In the genomic region with DNA sequence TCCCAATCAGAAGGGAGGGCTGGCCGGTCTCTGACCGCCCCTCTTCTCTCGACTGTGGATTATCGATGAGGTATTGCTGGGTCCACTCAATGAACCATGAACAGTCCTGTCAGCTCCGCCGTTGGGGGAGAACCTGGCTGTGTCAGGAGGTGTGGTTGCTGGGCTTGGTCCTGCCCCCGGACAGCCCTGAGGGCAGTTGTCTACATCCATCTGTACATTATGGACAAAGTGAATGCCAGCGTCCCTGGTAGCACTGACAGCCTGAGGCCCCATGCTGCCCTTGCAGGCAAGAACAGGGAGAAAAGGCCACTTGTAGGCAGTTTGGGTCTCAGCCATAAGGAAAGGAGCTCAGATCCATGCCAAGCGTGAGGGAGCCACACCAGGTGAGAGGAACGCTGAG, we compare ENCODE assay signal across 1 cellular context.
TF ChIP-seq lines count a peak whose summit lies in the region.

No MANE protein-coding gene starts in this region.

TF ChIP-seq in H1, 55 proteins besides CTCF, POLR2A, EP300 and RAD21:
- no peak for TF ChIP-seq SP1 (IDR thresholded peaks at IDR 0.05; ENCODE audit: low read depth, low read length)
- TF ChIP-seq RNF2 (IDR thresholded peaks at IDR 0.05; ENCODE audit: borderline replicate concordance, low read depth, low read length, missing control alignments, poor library complexity, severe bottlenecking): no peak
- no peak for TF ChIP-seq KDM1A (IDR thresholded peaks at IDR 0.05; ENCODE audit: borderline replicate concordance, low read length)
- TF ChIP-seq, protein P1, sequence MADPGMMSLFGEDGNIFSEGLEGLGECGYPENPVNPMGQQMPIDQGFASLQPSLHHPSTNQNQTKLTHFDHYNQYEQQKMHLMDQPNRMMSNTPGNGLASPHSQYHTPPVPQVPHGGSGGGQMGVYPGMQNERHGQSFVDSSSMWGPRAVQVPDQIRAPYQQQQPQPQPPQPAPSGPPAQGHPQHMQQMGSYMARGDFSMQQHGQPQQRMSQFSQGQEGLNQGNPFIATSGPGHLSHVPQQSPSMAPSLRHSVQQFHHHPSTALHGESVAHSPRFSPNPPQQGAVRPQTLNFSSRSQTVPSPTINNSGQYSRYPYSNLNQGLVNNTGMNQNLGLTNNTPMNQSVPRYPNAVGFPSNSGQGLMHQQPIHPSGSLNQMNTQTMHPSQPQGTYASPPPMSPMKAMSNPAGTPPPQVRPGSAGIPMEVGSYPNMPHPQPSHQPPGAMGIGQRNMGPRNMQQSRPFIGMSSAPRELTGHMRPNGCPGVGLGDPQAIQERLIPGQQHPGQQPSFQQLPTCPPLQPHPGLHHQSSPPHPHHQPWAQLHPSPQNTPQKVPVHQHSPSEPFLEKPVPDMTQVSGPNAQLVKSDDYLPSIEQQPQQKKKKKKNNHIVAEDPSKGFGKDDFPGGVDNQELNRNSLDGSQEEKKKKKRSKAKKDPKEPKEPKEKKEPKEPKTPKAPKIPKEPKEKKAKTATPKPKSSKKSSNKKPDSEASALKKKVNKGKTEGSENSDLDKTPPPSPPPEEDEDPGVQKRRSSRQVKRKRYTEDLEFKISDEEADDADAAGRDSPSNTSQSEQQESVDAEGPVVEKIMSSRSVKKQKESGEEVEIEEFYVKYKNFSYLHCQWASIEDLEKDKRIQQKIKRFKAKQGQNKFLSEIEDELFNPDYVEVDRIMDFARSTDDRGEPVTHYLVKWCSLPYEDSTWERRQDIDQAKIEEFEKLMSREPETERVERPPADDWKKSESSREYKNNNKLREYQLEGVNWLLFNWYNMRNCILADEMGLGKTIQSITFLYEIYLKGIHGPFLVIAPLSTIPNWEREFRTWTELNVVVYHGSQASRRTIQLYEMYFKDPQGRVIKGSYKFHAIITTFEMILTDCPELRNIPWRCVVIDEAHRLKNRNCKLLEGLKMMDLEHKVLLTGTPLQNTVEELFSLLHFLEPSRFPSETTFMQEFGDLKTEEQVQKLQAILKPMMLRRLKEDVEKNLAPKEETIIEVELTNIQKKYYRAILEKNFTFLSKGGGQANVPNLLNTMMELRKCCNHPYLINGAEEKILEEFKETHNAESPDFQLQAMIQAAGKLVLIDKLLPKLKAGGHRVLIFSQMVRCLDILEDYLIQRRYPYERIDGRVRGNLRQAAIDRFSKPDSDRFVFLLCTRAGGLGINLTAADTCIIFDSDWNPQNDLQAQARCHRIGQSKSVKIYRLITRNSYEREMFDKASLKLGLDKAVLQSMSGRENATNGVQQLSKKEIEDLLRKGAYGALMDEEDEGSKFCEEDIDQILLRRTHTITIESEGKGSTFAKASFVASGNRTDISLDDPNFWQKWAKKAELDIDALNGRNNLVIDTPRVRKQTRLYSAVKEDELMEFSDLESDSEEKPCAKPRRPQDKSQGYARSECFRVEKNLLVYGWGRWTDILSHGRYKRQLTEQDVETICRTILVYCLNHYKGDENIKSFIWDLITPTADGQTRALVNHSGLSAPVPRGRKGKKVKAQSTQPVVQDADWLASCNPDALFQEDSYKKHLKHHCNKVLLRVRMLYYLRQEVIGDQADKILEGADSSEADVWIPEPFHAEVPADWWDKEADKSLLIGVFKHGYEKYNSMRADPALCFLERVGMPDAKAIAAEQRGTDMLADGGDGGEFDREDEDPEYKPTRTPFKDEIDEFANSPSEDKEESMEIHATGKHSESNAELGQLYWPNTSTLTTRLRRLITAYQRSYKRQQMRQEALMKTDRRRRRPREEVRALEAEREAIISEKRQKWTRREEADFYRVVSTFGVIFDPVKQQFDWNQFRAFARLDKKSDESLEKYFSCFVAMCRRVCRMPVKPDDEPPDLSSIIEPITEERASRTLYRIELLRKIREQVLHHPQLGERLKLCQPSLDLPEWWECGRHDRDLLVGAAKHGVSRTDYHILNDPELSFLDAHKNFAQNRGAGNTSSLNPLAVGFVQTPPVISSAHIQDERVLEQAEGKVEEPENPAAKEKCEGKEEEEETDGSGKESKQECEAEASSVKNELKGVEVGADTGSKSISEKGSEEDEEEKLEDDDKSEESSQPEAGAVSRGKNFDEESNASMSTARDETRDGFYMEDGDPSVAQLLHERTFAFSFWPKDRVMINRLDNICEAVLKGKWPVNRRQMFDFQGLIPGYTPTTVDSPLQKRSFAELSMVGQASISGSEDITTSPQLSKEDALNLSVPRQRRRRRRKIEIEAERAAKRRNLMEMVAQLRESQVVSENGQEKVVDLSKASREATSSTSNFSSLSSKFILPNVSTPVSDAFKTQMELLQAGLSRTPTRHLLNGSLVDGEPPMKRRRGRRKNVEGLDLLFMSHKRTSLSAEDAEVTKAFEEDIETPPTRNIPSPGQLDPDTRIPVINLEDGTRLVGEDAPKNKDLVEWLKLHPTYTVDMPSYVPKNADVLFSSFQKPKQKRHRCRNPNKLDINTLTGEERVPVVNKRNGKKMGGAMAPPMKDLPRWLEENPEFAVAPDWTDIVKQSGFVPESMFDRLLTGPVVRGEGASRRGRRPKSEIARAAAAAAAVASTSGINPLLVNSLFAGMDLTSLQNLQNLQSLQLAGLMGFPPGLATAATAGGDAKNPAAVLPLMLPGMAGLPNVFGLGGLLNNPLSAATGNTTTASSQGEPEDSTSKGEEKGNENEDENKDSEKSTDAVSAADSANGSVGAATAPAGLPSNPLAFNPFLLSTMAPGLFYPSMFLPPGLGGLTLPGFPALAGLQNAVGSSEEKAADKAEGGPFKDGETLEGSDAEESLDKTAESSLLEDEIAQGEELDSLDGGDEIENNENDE (IDR thresholded peaks at IDR 0.05; ENCODE audit: insufficient replicate concordance, low read length): no peak
- no peak for TF ChIP-seq GTF2F1 (IDR thresholded peaks at IDR 0.05; ENCODE audit: borderline replicate concordance, low read depth, low read length)
- no peak for TF ChIP-seq FOSL1 (IDR thresholded peaks at IDR 0.05; ENCODE audit: insufficient read depth, low read depth, low read length)
- no peak for TF ChIP-seq CHD1 (IDR thresholded peaks at IDR 0.05; ENCODE audit: low read depth, low read length)
- TF ChIP-seq SAP30 (IDR thresholded peaks at IDR 0.05; ENCODE audit: insufficient read depth, insufficient replicate concordance, low read length): no peak
- TF ChIP-seq, protein P2, sequence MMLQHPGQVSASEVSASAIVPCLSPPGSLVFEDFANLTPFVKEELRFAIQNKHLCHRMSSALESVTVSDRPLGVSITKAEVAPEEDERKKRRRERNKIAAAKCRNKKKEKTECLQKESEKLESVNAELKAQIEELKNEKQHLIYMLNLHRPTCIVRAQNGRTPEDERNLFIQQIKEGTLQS (IDR thresholded peaks at IDR 0.05; ENCODE audit: insufficient read depth, low read depth, low read length): no peak
- TF ChIP-seq ZNF274 (IDR thresholded peaks at IDR 0.05; ENCODE audit: borderline replicate concordance, extremely low read depth, low read length): no peak
- no peak for TF ChIP-seq BACH1 (IDR thresholded peaks at IDR 0.05; ENCODE audit: low read length)
- TF ChIP-seq HDAC6 (IDR thresholded peaks at IDR 0.05; ENCODE audit: low read depth, low read length): no peak
- no peak for TF ChIP-seq TBP (IDR thresholded peaks at IDR 0.05; ENCODE audit: low read depth, low read length)
- TF ChIP-seq SIX5 (IDR thresholded peaks at IDR 0.05; ENCODE audit: low read depth, low read length): no peak
- TF ChIP-seq, protein P3, sequence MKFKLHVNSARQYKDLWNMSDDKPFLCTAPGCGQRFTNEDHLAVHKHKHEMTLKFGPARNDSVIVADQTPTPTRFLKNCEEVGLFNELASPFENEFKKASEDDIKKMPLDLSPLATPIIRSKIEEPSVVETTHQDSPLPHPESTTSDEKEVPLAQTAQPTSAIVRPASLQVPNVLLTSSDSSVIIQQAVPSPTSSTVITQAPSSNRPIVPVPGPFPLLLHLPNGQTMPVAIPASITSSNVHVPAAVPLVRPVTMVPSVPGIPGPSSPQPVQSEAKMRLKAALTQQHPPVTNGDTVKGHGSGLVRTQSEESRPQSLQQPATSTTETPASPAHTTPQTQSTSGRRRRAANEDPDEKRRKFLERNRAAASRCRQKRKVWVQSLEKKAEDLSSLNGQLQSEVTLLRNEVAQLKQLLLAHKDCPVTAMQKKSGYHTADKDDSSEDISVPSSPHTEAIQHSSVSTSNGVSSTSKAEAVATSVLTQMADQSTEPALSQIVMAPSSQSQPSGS (IDR thresholded peaks at IDR 0.05; ENCODE audit: low read length): no peak
- no peak for TF ChIP-seq MAFK (IDR thresholded peaks at IDR 0.05; ENCODE audit: low read depth, low read length)
